ENCODE assay signal across 1 cellular context in genomic region chr19:1438035-1438932, GRCh38.
TF ChIP-seq lines count a peak whose summit lies in the region.

RPS15 (plus strand) TSS chr19:1438396; CDS start chr19:1438426, 30 bp downstream.

TF ChIP-seq in HepG2, 621 proteins besides CTCF, POLR2A, EP300 and RAD21 (continued from another document and continues in another):
- TF ChIP-seq SIN3B (IDR thresholded peaks at IDR 0.05; ENCODE audit: low read length): no peak
- TF ChIP-seq ZFP62 (CRISPR knock-in tag; IDR thresholded peaks at IDR 0.05): no peak
- peak; percentile 79; the same call in 1 of the 2 replicates for TF ChIP-seq ZNF609 (CRISPR knock-in tag; IDR thresholded peaks at IDR 0.05; ENCODE audit: borderline replicate concordance)
- TF ChIP-seq KLF12 (CRISPR knock-in tag; IDR thresholded peaks at IDR 0.05; ENCODE audit: borderline replicate concordance): peak; percentile 93
- TF ChIP-seq PLRG1 (conservative IDR thresholded peaks at IDR 0.05): no peak
- peak; percentile 81 for TF ChIP-seq PAXIP1 (CRISPR knock-in tag; conservative IDR thresholded peaks at IDR 0.05)
- peak; percentile 92 for TF ChIP-seq ATF2 (CRISPR knock-in tag; IDR thresholded peaks at IDR 0.05)
- TF ChIP-seq CREB1 (IDR thresholded peaks at IDR 0.05): peak; percentile 82
- TF ChIP-seq CREB1 (CRISPR knock-in tag; IDR thresholded peaks at IDR 0.05): peak; percentile 89
- TF ChIP-seq IRX3 (CRISPR knock-in tag; IDR thresholded peaks at IDR 0.05; ENCODE audit: borderline replicate concordance, low read depth): no peak
- no peak; the same call in 1 of the 2 replicates for TF ChIP-seq ATF3 (CRISPR knock-in tag; IDR thresholded peaks at IDR 0.05)
- TF ChIP-seq ZNF891 (CRISPR knock-in tag; IDR thresholded peaks at IDR 0.05): peak; percentile 98
- no peak for TF ChIP-seq ZNF644 (CRISPR knock-in tag; IDR thresholded peaks at IDR 0.05; ENCODE audit: low read depth)
- TF ChIP-seq ZGPAT (CRISPR knock-in tag; IDR thresholded peaks at IDR 0.05): peak; percentile 99
- peak; percentile 96 for TF ChIP-seq ZSCAN20 (CRISPR knock-in tag; IDR thresholded peaks at IDR 0.05; ENCODE audit: borderline replicate concordance)
- TF ChIP-seq GTF3A (CRISPR knock-in tag; conservative IDR thresholded peaks at IDR 0.05): peak; percentile 94
- TF ChIP-seq ZNF367 (CRISPR knock-in tag; IDR thresholded peaks at IDR 0.05; ENCODE audit: borderline replicate concordance): peak; percentile 79; the same call in 1 of the 2 replicates
- peak; percentile 64; the same call in 1 of the 2 replicates for TF ChIP-seq ZFP36L1 (CRISPR knock-in tag; IDR thresholded peaks at IDR 0.05)
- TF ChIP-seq ZNF136 (CRISPR knock-in tag; IDR thresholded peaks at IDR 0.05; ENCODE audit: low read depth): no peak
- TF ChIP-seq MYPOP (CRISPR knock-in tag; IDR thresholded peaks at IDR 0.05): peak; percentile 89; the same call in 1 of the 2 replicates
- peak; percentile 52; the same call in 1 of the 2 replicates for TF ChIP-seq KDM5A (IDR thresholded peaks at IDR 0.05; ENCODE audit: borderline replicate concordance, low read length)
- TF ChIP-seq MEIS1 (CRISPR knock-in tag; IDR thresholded peaks at IDR 0.05; ENCODE audit: borderline replicate concordance): peak; percentile 49
- no peak for TF ChIP-seq HNRNPH1 (optimal IDR thresholded peaks at IDR 0.05; ENCODE audit: low read depth, low read length)
- peak; percentile 93 for TF ChIP-seq ZNF225 (CRISPR knock-in tag; IDR thresholded peaks at IDR 0.05)
- TF ChIP-seq ZBTB1 (CRISPR knock-in tag; IDR thresholded peaks at IDR 0.05; ENCODE audit: borderline replicate concordance): no peak
- TF ChIP-seq FOXP4 (CRISPR knock-in tag; IDR thresholded peaks at IDR 0.05): peak; percentile 77
- TF ChIP-seq SAFB2 (CRISPR knock-in tag; IDR thresholded peaks at IDR 0.05; ENCODE audit: borderline replicate concordance, low read depth): no peak
- TF ChIP-seq ZNF513 (CRISPR knock-in tag; conservative IDR thresholded peaks at IDR 0.05): no peak
- no peak for TF ChIP-seq SYNCRIP (IDR thresholded peaks at IDR 0.05; ENCODE audit: insufficient read depth, low read depth, low read length)
- TF ChIP-seq NAIF1 (CRISPR knock-in tag; IDR thresholded peaks at IDR 0.05; ENCODE audit: borderline replicate concordance): peak; percentile 76
- peak; percentile 88 for TF ChIP-seq TEAD3 (CRISPR knock-in tag; optimal IDR thresholded peaks at IDR 0.05; ENCODE audit: borderline replicate concordance)
- no peak; the same call in 1 of the 2 replicates for TF ChIP-seq ZBTB8A (CRISPR knock-in tag; IDR thresholded peaks at IDR 0.05; ENCODE audit: borderline replicate concordance, low read depth)
- no peak for TF ChIP-seq AHDC1 (CRISPR knock-in tag; IDR thresholded peaks at IDR 0.05; ENCODE audit: borderline replicate concordance)
- TF ChIP-seq TCF12 (IDR thresholded peaks at IDR 0.05): no peak
- peak; percentile 87; the same call in 1 of the 2 replicates for TF ChIP-seq TCF12 (CRISPR knock-in tag; IDR thresholded peaks at IDR 0.05)
